10 cellular contexts compared by ENCODE assay signal in genomic region chr11:2755071-2755470, GRCh38.
"Had no signal": no experiment of that assay in that cellular context is flagged by ENCODE, and none has a peak within 500 bp of the region (broad histone marks: within the 10 kb centered on the region; RNA-seq: fewer than 3 reads in every experiment).

No MANE protein-coding gene starts in this region.

- H3K4me3 Mint-ChIP-seq: HFFc6 had no signal

- H2AFZ ChIP-seq: GM23248 had no signal

- H3K4me3 ChIP-seq: GM23248, HAP-1 had no signal

- H3K27ac Mint-ChIP-seq: HFFc6, IgD-negative memory B cell had no signal

- H3K9ac ChIP-seq: GM23248, KMS-11 had no signal

- H3K36me3 ChIP-seq: HAP-1 had no signal

- H3K9me3 ChIP-seq: HAP-1 had no signal

- ATAC-seq: HCT116 had no signal

- H3K9me3 Mint-ChIP-seq: HFFc6 had no signal

- H3K4me1 ChIP-seq: HAP-1 had no signal

- H3K4me2 ChIP-seq: KMS-11 had no signal

- H3K27ac ChIP-seq: GM23248, HL-60, KMS-11 had no signal

- H3K27me3 Mint-ChIP-seq: IgD-negative memory B cell had no signal

- DNase-seq: GM23248, GOT3, H7, HFFc6, KBM-7 had no signal
